9 cellular contexts compared by ENCODE assay signal in the genomic region with DNA sequence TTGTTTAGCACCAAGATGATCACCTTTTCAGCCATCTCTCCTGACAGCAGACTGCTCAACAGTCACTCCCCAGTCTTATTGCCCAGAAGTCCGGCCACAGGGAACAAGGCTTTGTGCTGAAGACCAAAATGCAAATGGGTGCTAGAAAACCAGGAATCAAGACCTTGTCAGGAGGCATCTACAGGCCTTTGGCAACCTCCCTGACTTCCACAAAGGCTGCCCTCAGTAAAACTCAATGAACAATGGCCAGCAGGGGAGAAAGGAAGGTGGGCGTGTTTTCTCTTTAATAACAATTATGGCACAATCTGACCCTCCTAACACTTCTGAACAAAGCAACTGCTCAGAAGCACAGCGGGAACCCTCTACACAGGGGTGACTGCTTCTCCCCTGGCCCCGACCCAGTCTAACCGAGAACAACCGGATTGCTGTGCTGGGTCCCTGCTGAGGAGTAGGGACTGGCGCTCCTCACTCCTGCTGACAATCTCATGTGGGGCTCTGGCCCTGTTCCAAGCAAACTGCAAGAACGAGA. TPM values are rescaled to one million over a fixed set of nuclear protein-coding genes. Genes with fewer than 3 reads are reported as not detected.
DNase-seq lines count a peak whose midpoint lies in the region; ATAC-seq, FAIRE-seq and TF ChIP-seq lines count a peak whose summit lies in the region.
"Had no signal": no experiment of that assay in that cellular context is flagged by ENCODE, and none has a peak within 500 bp of the region (broad histone marks: within the 10 kb centered on the region; RNA-seq: fewer than 3 reads in every experiment).

No MANE protein-coding gene starts in this region.

- peaks cover 19% of the 10 kb centered on the region for H3K36me3 ChIP-seq in CD8-positive, alpha-beta T cell (ENCODE audit: insufficient read depth, low read length)
- peaks cover 8 to 28% of the 10 kb centered on the region in 2 experiments for H3K36me3 ChIP-seq in endothelial cell of umbilical vein (ENCODE audit: control insufficient read depth in 2 of 2, extremely low read depth in 1 of 2, insufficient read depth in 2 of 2, low read length in 2 of 2)
- H3K36me3 ChIP-seq in trophoblast cell (ENCODE audit: control insufficient read depth in 1 of 2, insufficient read depth in 2 of 2, low read length in 2 of 2) = peaks cover 27 to 33% of the 10 kb centered on the region in 2 experiments
- peaks cover 24% of the 10 kb centered on the region for H3K36me3 ChIP-seq in effector memory CD4-positive, alpha-beta T cell (ENCODE audit: control insufficient read depth, insufficient read depth, low read length)
- 0 out of 2 replicates have a peak, but pooled peaks cover 1% of the 10 kb centered on the region for H3K36me3 ChIP-seq in PC-9 (ENCODE audit: low read depth)

- no peak for ATAC-seq in CD8-positive, alpha-beta T cell
- ATAC-seq in HG02840 (IDR thresholded peaks at IDR 0.05; ENCODE audit: low FRiP score, unreplicated experiment) = no peak

- peaks cover 36% of the 10 kb centered on the region for H3K36me3 Mint-ChIP-seq in CD8-positive, alpha-beta T cell

- H4K20me1 ChIP-seq in endothelial cell of umbilical vein (replicated peaks; ENCODE audit: control insufficient read depth, extremely low read depth, insufficient read depth, low read length) = no peaks in the 10 kb centered on the region
- H4K20me1 ChIP-seq in PC-9 (ENCODE audit: insufficient read depth) = no peaks in the 10 kb centered on the region

- H2BK12ac ChIP-seq in trophoblast cell (ENCODE audit: low read length) = no peak overlapping the region

- no peaks in the 10 kb centered on the region for H3K79me1 ChIP-seq in trophoblast cell (ENCODE audit: low read length)

- BruUV-seq in endothelial cell of umbilical vein (replicated peaks; lab: Mats Ljungman, UMichigan) (no TSS peak), PC-9 (replicated peaks; lab: Mats Ljungman, UMichigan) (no TSS peak)

- WGBS in trophoblast cell (ENCODE audit: extremely low coverage, insufficient coverage, insufficient read length) = no CpG with 5 or more reads among the region's 8 CpGs

- no peaks in the 10 kb centered on the region for H3K27me3 ChIP-seq in CD8-positive, alpha-beta T cell (ENCODE audit: insufficient read depth, low read length)
- H3K27me3 ChIP-seq in endothelial cell of umbilical vein (ENCODE audit: control insufficient read depth in 2 of 2, insufficient read depth in 2 of 2, low read length in 2 of 2) (no peaks in the 10 kb centered on the region), trophoblast cell (ENCODE audit: insufficient read depth, low read length) (no peaks in the 10 kb centered on the region), PC-9 (ENCODE audit: insufficient read depth, low read depth) (no peaks in the 10 kb centered on the region)
- no peaks in the 10 kb centered on the region for H3K27me3 ChIP-seq in effector memory CD4-positive, alpha-beta T cell (replicated peaks; ENCODE audit: control insufficient read depth, insufficient read depth, low read length, poor library complexity, severe bottlenecking)

- H3F3A ChIP-seq in PC-9 (ENCODE audit: insufficient read depth, low read depth) = no peaks in the 10 kb centered on the region

- H4K8ac ChIP-seq in trophoblast cell (ENCODE audit: low read depth, low read length) = no peak overlapping the region

- no peak overlapping the region for H2BK120ac ChIP-seq in trophoblast cell (ENCODE audit: insufficient read depth, low read length, poor library complexity)

- dilution Hi-C loops in endothelial cell of umbilical vein (cut with MboI; ENCODE audit: extremely low pct_ligation_motif_present, low sequenced_read_pairs) = no loop called here

- peak overlapping the region; percentile 83 for H3K27ac Mint-ChIP-seq in CD8-positive, alpha-beta T cell

- peaks cover 25% of the 10 kb centered on the region for H3K4me1 Mint-ChIP-seq in CD8-positive, alpha-beta T cell (ENCODE audit: low read depth)

- TF ChIP-seq CTCF in CD8-positive, alpha-beta T cell (IDR thresholded peaks at IDR 0.05) = no peak
- peak in 1 of 2 donors; percentile 9 for TF ChIP-seq CTCF in endothelial cell of umbilical vein (IDR thresholded peaks at IDR 0.05; ENCODE audit: extremely low read depth in 1 of 2, insufficient read depth in 1 of 2, low read depth in 1 of 2, low read length in 2 of 2)
- no peak for TF ChIP-seq CTCF in PC-9 (conservative IDR thresholded peaks at IDR 0.05)

- no peak overlapping the region for H4K91ac ChIP-seq in trophoblast cell (ENCODE audit: low read depth, low read length)

- no peak overlapping the region for H3K27ac ChIP-seq in CD8-positive, alpha-beta T cell (ENCODE audit: low read depth, low read length)
- H3K27ac ChIP-seq in endothelial cell of umbilical vein (ENCODE audit: insufficient read depth, low read depth, low read length) (no peak overlapping the region), trophoblast cell (ENCODE audit: low read depth, low read length) (no peak overlapping the region), PC-9 (no peak overlapping the region)
- no peak overlapping the region for H3K27ac ChIP-seq in effector memory CD4-positive, alpha-beta T cell (ENCODE audit: insufficient read depth, low read length, poor library complexity, severe bottlenecking)

- CTCF ChIA-PET in CD8-positive, alpha-beta T cell (lab: Charles Lee) = interaction anchor here (1.3 to 2.2 kb wide), 3 partner anchors 43 to 160 kb away, joined by 3 to 5 read pairs (median 4); no protein-coding TSS in a partner anchor
- CTCF ChIA-PET in endothelial cell of umbilical vein (lab: Charles Lee) (interaction anchor here (0.6 to 1.7 kb wide), 4 partner anchors 151 to 232 kb away, joined by 3 to 8 read pairs (median 3); partner anchors contain the start of gene LPIN3), PC-9 (lab: Charles Lee) (interaction anchor here (0.6 kb wide), 1 partner anchor 20 kb away, joined by 3 read pairs; no protein-coding TSS in a partner anchor)

- H3K9me1 ChIP-seq in endothelial cell of umbilical vein (replicated peaks; ENCODE audit: control insufficient read depth, extremely low read depth, insufficient read depth, low read length) = no peaks in the 10 kb centered on the region

- peaks cover 8% of the 10 kb centered on the region for H3K4me1 ChIP-seq in CD8-positive, alpha-beta T cell (ENCODE audit: insufficient read depth, low read length)
- H3K4me1 ChIP-seq in endothelial cell of umbilical vein (ENCODE audit: control insufficient read depth, extremely low read depth, insufficient read depth, low read length) (peaks cover 4% of the 10 kb centered on the region), trophoblast cell (ENCODE audit: control insufficient read depth in 1 of 2, insufficient read depth in 2 of 2, low read length in 2 of 2) (peaks cover 4 to 8% of the 10 kb centered on the region in 2 experiments), PC-9 (replicated peaks; ENCODE audit: insufficient read depth) (peaks cover 11% of the 10 kb centered on the region)
- no peaks in the 10 kb centered on the region for H3K4me1 ChIP-seq in effector memory CD4-positive, alpha-beta T cell (ENCODE audit: control insufficient read depth, insufficient read depth, low read length, poor library complexity, severe bottlenecking)

- no peak overlapping the region for H2BK5ac ChIP-seq in trophoblast cell (ENCODE audit: low read depth, low read length, poor library complexity)

- H3K9ac ChIP-seq in endothelial cell of umbilical vein (replicated peaks; ENCODE audit: extremely low read depth, insufficient read depth, low read length) = no peak overlapping the region
- H3K9ac ChIP-seq in trophoblast cell (ENCODE audit: low read length) = no peak overlapping the region

- no peak overlapping the region for H3K18ac ChIP-seq in trophoblast cell (ENCODE audit: low read length)

- H2AK5ac ChIP-seq in trophoblast cell (ENCODE audit: low read length) = no peak overlapping the region

- H3K4me2 ChIP-seq in endothelial cell of umbilical vein (ENCODE audit: insufficient read depth, low read length) (no peak overlapping the region), trophoblast cell (ENCODE audit: low read length) (no peak overlapping the region), PC-9 (no peak overlapping the region)

- no peaks in the 10 kb centered on the region for H3K9me3 ChIP-seq in CD8-positive, alpha-beta T cell (ENCODE audit: low read length)
- H3K9me3 ChIP-seq in endothelial cell of umbilical vein (replicated peaks; ENCODE audit: control insufficient read depth, insufficient read depth, low read length) (no peaks in the 10 kb centered on the region), trophoblast cell (ENCODE audit: insufficient read depth, low read depth, low read length) (no peaks in the 10 kb centered on the region), PC-9 (ENCODE audit: insufficient read depth, low read depth) (no peaks in the 10 kb centered on the region)
- no peaks in the 10 kb centered on the region for H3K9me3 ChIP-seq in effector memory CD4-positive, alpha-beta T cell (ENCODE audit: control insufficient read depth, low read length)

- no peak overlapping the region for H2AFZ ChIP-seq in endothelial cell of umbilical vein (ENCODE audit: low read depth, low read length)
- no peak overlapping the region for H2AFZ ChIP-seq in trophoblast cell (ENCODE audit: insufficient read depth, low read length, poor library complexity)
- H2AFZ ChIP-seq in PC-9 = no peak overlapping the region

- no peak overlapping the region for H3K4me3 Mint-ChIP-seq in CD8-positive, alpha-beta T cell

- intact Hi-C loops in CD8-positive, alpha-beta T cell (cut with DNase I, micrococcal nuclease) = no loop called here
- intact Hi-C loops in endothelial cell of umbilical vein (cut with micrococcal nuclease) = no loop called here
- intact Hi-C loops in PC-9 (cut with micrococcal nuclease; ENCODE audit: unreplicated experiment) = loop anchor here (10.0 kb wide), 1 partner anchor 226 kb away; no protein-coding TSS in a partner anchor

- H3K9me2 ChIP-seq in PC-9 (ENCODE audit: insufficient read depth) = no peaks in the 10 kb centered on the region

- peak in 1 of 7 experiments; percentile 9 for DNase-seq in CD8-positive, alpha-beta T cell
- DNase-seq in NCI-H446 treated with DMSO at 0.1 percent for 48 hours (lab: John Stamatoyannopoulos, UW) (peak; percentile 14), endothelial cell of umbilical vein (ENCODE audit: low read depth, low spot score) (peak; percentile 63), trophoblast cell (no peak), NOMO-1 (lab: John Stamatoyannopoulos, UW; ENCODE audit: unreplicated experiment in 2 of 2) (no peak), PC-9 (no peak)
- DNase-seq in effector memory CD4-positive, alpha-beta T cell = no peak

- H3K14ac ChIP-seq in trophoblast cell (ENCODE audit: low read length) = no peak overlapping the region

- POLR2A ChIA-PET in CD8-positive, alpha-beta T cell (lab: Charles Lee) = no interaction called here
- POLR2A ChIA-PET in endothelial cell of umbilical vein (lab: Charles Lee) = no interaction called here
- POLR2A ChIA-PET in PC-9 (lab: Charles Lee; ENCODE audit: unreplicated experiment) = no interaction called here

- no peak overlapping the region for H3K4me3 ChIP-seq in CD8-positive, alpha-beta T cell (ENCODE audit: low read depth, low read length)
- H3K4me3 ChIP-seq in endothelial cell of umbilical vein (replicated peaks in 1 of 3; ENCODE audit: insufficient read depth in 1 of 3, low read depth in 1 of 3, low read length in 3 of 3) = no peak overlapping the region
- H3K4me3 ChIP-seq in trophoblast cell (ENCODE audit: low read depth, low read length) = peak overlapping the region; percentile 15
- no peak overlapping the region for H3K4me3 ChIP-seq in effector memory CD4-positive, alpha-beta T cell (ENCODE audit: insufficient read depth, low read depth, low read length, poor library complexity, severe bottlenecking)
- H3K4me3 ChIP-seq in PC-9 = no peak overlapping the region

- no peaks in the 10 kb centered on the region for H3K27me3 Mint-ChIP-seq in CD8-positive, alpha-beta T cell (ENCODE audit: low read depth)

- no peaks in the 10 kb centered on the region for H3K79me2 ChIP-seq in endothelial cell of umbilical vein (ENCODE audit: control insufficient read depth, insufficient read depth, low read length)
- H3K79me2 ChIP-seq in trophoblast cell (ENCODE audit: control insufficient read depth, insufficient read depth, low read length, poor library complexity) = no peaks in the 10 kb centered on the region
- H3K79me2 ChIP-seq in PC-9 (ENCODE audit: low read depth) = no peaks in the 10 kb centered on the region

- H4K12ac ChIP-seq in trophoblast cell (ENCODE audit: low read depth, low read length) = no peak overlapping the region

- no peak overlapping the region for H3K4ac ChIP-seq in trophoblast cell (ENCODE audit: low read depth, low read length)

- H3K9me3 Mint-ChIP-seq in CD8-positive, alpha-beta T cell = no peaks in the 10 kb centered on the region

- no peak for TF ChIP-seq POLR2A in endothelial cell of umbilical vein (IDR thresholded peaks at IDR 0.05; ENCODE audit: low read depth, low read length)

- peak; percentile 57 for FAIRE-seq in endothelial cell of umbilical vein (lab: Jason Lieb, UNC)
- FAIRE-seq: keratinocyte had no signal

- no peak overlapping the region for H3K23ac ChIP-seq in trophoblast cell (ENCODE audit: low read length)

RNA-seq across cellular contexts. Expression of gene PLCG1, which starts 41.6 kb away (rescaled TPM):
- total RNA-seq in CD8-positive, alpha-beta T cell = 100 to 1,000 TPM; 335 to 366 TPM
- total RNA-seq in endothelial cell of umbilical vein (219 and 224 TPM in 2 replicates), PC-9 (2021) (64.1 and 69.4 TPM in 2 replicates)
- 151 and 164 TPM in 2 replicates for polyA plus RNA-seq in endothelial cell of umbilical vein
- polyA plus RNA-seq in endothelial cell of umbilical vein (2011; cell fraction: cytosol; rRNA removed) = 93.8 and 102 TPM in 2 replicates
- 1,047 and 1,209 TPM in 2 replicates for polyA plus RNA-seq in endothelial cell of umbilical vein (2011; cell fraction: nucleus; rRNA removed)
- 117 and 145 TPM in 2 replicates for polyA plus RNA-seq in endothelial cell of umbilical vein (2012)
- 318 and 338 TPM in 2 replicates for polyA minus RNA-seq in endothelial cell of umbilical vein
- polyA minus RNA-seq in endothelial cell of umbilical vein (2011; cell fraction: cytosol; rRNA and poly(A)+ RNA removed) = 39.2 TPM
- 317 and 330 TPM in 2 replicates for polyA minus RNA-seq in endothelial cell of umbilical vein (2011; cell fraction: nucleus; rRNA and poly(A)+ RNA removed)
- 55.4 and 60.6 TPM in 2 replicates for polyA plus RNA-seq in trophoblast cell (2013)

Comparison
In these comparisons a context has a peak if more than half of its experiments do, and no peak if none do; other contexts are left out.
1. DNase-seq: peak in NCI-H446 treated with DMSO at 0.1 percent for 48 hours (single experiment) and endothelial cell of umbilical vein (single experiment); none in trophoblast cell (0 of 2), effector memory CD4-positive, alpha-beta T cell (0 of 3), NOMO-1 (0 of 2) and PC-9 (0 of 2).